In genomic region chr7:144032985-144033384, GRCh38 we compare ENCODE assay signal across 38 cellular contexts. TPM values are rescaled to one million over a fixed set of nuclear protein-coding genes. Genes with fewer than 3 reads are reported as not detected.
"Had no signal": no experiment of that assay in that cellular context is flagged by ENCODE, and none has a peak within 500 bp of the region (broad histone marks: within the 10 kb centered on the region; RNA-seq: fewer than 3 reads in every experiment).

No MANE protein-coding gene starts in this region.

- H3K36me3 Mint-ChIP-seq: activated CD4-positive, alpha-beta memory T cell treated with anti-CD3 and anti-CD28 coated beads for 36 hours; activated naive CD4-positive, alpha-beta T cell treated with anti-CD3 and anti-CD28 coated beads, Interleukin-2, amount 50 U/mL, for 24 hours; activated naive CD8-positive, alpha-beta T cell treated with anti-CD3 and anti-CD28 coated beads, Interleukin-2, amount 10 ng/mL, durations not matched to agents 7 days and 5 days had no signal

- H3K9me3 Mint-ChIP-seq: activated B cell treated with CpG ODN at 0.5 μM for 24 hours; activated CD4-positive, alpha-beta memory T cell treated with anti-CD3 and anti-CD28 coated beads for 36 hours; activated naive CD4-positive, alpha-beta T cell treated with anti-CD3 and anti-CD28 coated beads, Interleukin-2, amount 50 U/mL, for 24 hours; activated naive CD8-positive, alpha-beta T cell treated with anti-CD3 and anti-CD28 coated beads, Interleukin-2, amount 10 ng/mL, durations not matched to agents 7 days and 5 days; activated T-helper 17 cell treated with anti-CD3 and anti-CD28 coated beads, Interleukin-2, amount 50 U/mL, for 72 hours had no signal

- H3K27ac ChIP-seq: body of pancreas, PC-9, VCaP had no signal

- ATAC-seq: activated T-helper 17 cell treated with anti-CD3 and anti-CD28 coated beads, Interleukin-2, amount 50 U/mL, for 72 hours; body of pancreas; K562 had no signal

- FAIRE-seq: astrocyte, bronchial epithelial cell, K562 had no signal

- H3K4me2 ChIP-seq: PC-9 had no signal

- H3K9me3 ChIP-seq: body of pancreas, MG63 had no signal

- H3K27me3 ChIP-seq: body of pancreas, MG63 had no signal

- H3K27ac Mint-ChIP-seq: activated B cell treated with CpG ODN at 0.5 μM for 24 hours; activated CD4-positive, alpha-beta memory T cell treated with anti-CD3 and anti-CD28 coated beads for 36 hours; activated naive CD4-positive, alpha-beta T cell treated with anti-CD3 and anti-CD28 coated beads, Interleukin-2, amount 50 U/mL, for 24 hours; activated naive CD8-positive, alpha-beta T cell treated with anti-CD3 and anti-CD28 coated beads, Interleukin-2, amount 10 ng/mL, durations not matched to agents 7 days and 5 days; activated T-helper 17 cell treated with anti-CD3 and anti-CD28 coated beads, Interleukin-2, amount 50 U/mL, for 72 hours had no signal

- DNase-seq: activated B cell treated with CpG ODN at 0.5 μM for 24 hours; activated CD4-positive, alpha-beta memory T cell treated with anti-CD3 and anti-CD28 coated beads for 36 hours; activated CD4-positive, alpha-beta T cell treated with anti-CD3 and anti-CD28 coated beads for 4 hours; activated CD4-positive, alpha-beta T cell treated with anti-CD3 and anti-CD28 coated beads, Interleukin-2, amount 50 U/mL, for 1 hour; activated CD4-positive, CD25-positive, alpha-beta regulatory T cell treated with anti-CD3 and anti-CD28 coated beads, Interleukin-2, amount 50 U/mL, for 72 hours; activated CD8-positive, alpha-beta memory T cell treated with anti-CD3 and anti-CD28 coated beads, Interleukin-2, amount 50 U/mL, for 4 hours; activated gamma-delta T cell; activated naive CD4-positive, alpha-beta T cell treated with Interleukin-2 at 50 U/mL for 16 hours; activated naive CD8-positive, alpha-beta T cell treated with anti-CD3 and anti-CD28 coated beads, Interleukin-2, amount 10 ng/mL, durations not matched to agents 7 days and 5 days; activated T-cell treated with anti-CD3 and anti-CD28 coated beads for 4 hours; activated T-cell treated with anti-CD3 and anti-CD28 coated beads, Interleukin-2, amount 50 U/mL, for 48 hours; body of pancreas; caudate nucleus; cerebellar nuclear complex; Karpas-422; MG63; NCI-H1048; NCI-H1105 treated with DMSO at 0.1 percent for 48 hours; NCI-H1436; NCI-H1694; NCI-H2029; NCI-H510A; NCI-H526; NCI-H748 treated with DMSO at 0.1 percent for 48 hours; NK-92 treated with Interleukin-12 subunit alpha and Interleukin-12 subunit beta, amount 100 ng/mL, for 24 hours; PC-9; Right ventricle myocardium superior; SW 1271; T-helper 1 cell; T-helper 2 cell; T-helper 9 cell had no signal

- H3K4me3 ChIP-seq: body of pancreas, K562, MG63, PC-9 had no signal

- H2AFZ ChIP-seq: PC-9 had no signal

- H3K4me3 Mint-ChIP-seq: activated B cell treated with CpG ODN at 0.5 μM for 24 hours; activated CD4-positive, alpha-beta memory T cell treated with anti-CD3 and anti-CD28 coated beads for 36 hours; activated naive CD4-positive, alpha-beta T cell treated with anti-CD3 and anti-CD28 coated beads, Interleukin-2, amount 50 U/mL, for 24 hours; activated naive CD8-positive, alpha-beta T cell treated with anti-CD3 and anti-CD28 coated beads, Interleukin-2, amount 10 ng/mL, durations not matched to agents 7 days and 5 days; activated T-helper 17 cell treated with anti-CD3 and anti-CD28 coated beads, Interleukin-2, amount 50 U/mL, for 72 hours had no signal

- H3K36me3 ChIP-seq: MG63 had no signal

- H3K4me1 Mint-ChIP-seq: activated B cell treated with CpG ODN at 0.5 μM for 24 hours; activated naive CD8-positive, alpha-beta T cell treated with anti-CD3 and anti-CD28 coated beads, Interleukin-2, amount 10 ng/mL, durations not matched to agents 7 days and 5 days; activated T-helper 17 cell treated with anti-CD3 and anti-CD28 coated beads, Interleukin-2, amount 50 U/mL, for 72 hours had no signal

RNA-seq across cellular contexts. Expression of gene OR2A5, which starts 15.8 kb away (rescaled TPM):
- total RNA-seq: activated B cell treated with CpG ODN at 0.5 μM for 24 hours; activated CD4-positive, alpha-beta memory T cell treated with anti-CD3 and anti-CD28 coated beads for 36 hours; activated naive CD8-positive, alpha-beta T cell treated with anti-CD3 and anti-CD28 coated beads, Interleukin-2, amount 10 ng/mL, durations not matched to agents 7 days and 5 days; activated T-helper 17 cell treated with anti-CD3 and anti-CD28 coated beads, Interleukin-2, amount 50 U/mL, for 72 hours; astrocyte; body of pancreas; bronchial epithelial cell; K562; PC-9; Right ventricle myocardium superior had no signal
- polyA plus RNA-seq: adipose tissue, K562 had no signal

RNA-seq across cellular contexts. Expression of gene OR6B1, which starts 32.9 kb away (rescaled TPM):
- total RNA-seq: activated B cell treated with CpG ODN at 0.5 μM for 24 hours; activated CD4-positive, alpha-beta memory T cell treated with anti-CD3 and anti-CD28 coated beads for 36 hours; activated naive CD8-positive, alpha-beta T cell treated with anti-CD3 and anti-CD28 coated beads, Interleukin-2, amount 10 ng/mL, durations not matched to agents 7 days and 5 days; activated T-helper 17 cell treated with anti-CD3 and anti-CD28 coated beads, Interleukin-2, amount 50 U/mL, for 72 hours; astrocyte; body of pancreas; bronchial epithelial cell; K562; PC-9; Right ventricle myocardium superior had no signal
- polyA plus RNA-seq: K562 had no signal

RNA-seq across cellular contexts. Expression of gene OR2A25, which starts 36.6 kb away (rescaled TPM):
- total RNA-seq: activated B cell treated with CpG ODN at 0.5 μM for 24 hours; activated CD4-positive, alpha-beta memory T cell treated with anti-CD3 and anti-CD28 coated beads for 36 hours; activated naive CD8-positive, alpha-beta T cell treated with anti-CD3 and anti-CD28 coated beads, Interleukin-2, amount 10 ng/mL, durations not matched to agents 7 days and 5 days; activated T-helper 17 cell treated with anti-CD3 and anti-CD28 coated beads, Interleukin-2, amount 50 U/mL, for 72 hours; astrocyte; body of pancreas; bronchial epithelial cell; K562; PC-9; Right ventricle myocardium superior had no signal
- polyA plus RNA-seq: adipose tissue, K562 had no signal

RNA-seq across cellular contexts. Expression of gene OR2A12, which starts 53.1 kb away (rescaled TPM):
- total RNA-seq: activated B cell treated with CpG ODN at 0.5 μM for 24 hours; activated CD4-positive, alpha-beta memory T cell treated with anti-CD3 and anti-CD28 coated beads for 36 hours; activated naive CD8-positive, alpha-beta T cell treated with anti-CD3 and anti-CD28 coated beads, Interleukin-2, amount 10 ng/mL, durations not matched to agents 7 days and 5 days; activated T-helper 17 cell treated with anti-CD3 and anti-CD28 coated beads, Interleukin-2, amount 50 U/mL, for 72 hours; astrocyte; body of pancreas; bronchial epithelial cell; K562; PC-9; Right ventricle myocardium superior had no signal
- polyA plus RNA-seq: adipose tissue, K562 had no signal
